Comparison of ENCODE assay signal across 14 cellular contexts in genomic region chr7:19772323-19772722, GRCh38. TPM values are rescaled to one million over a fixed set of nuclear protein-coding genes. Genes with fewer than 3 reads are reported as not detected.
DNase-seq lines count a peak whose midpoint lies in the region; ATAC-seq and TF ChIP-seq lines count a peak whose summit lies in the region.
"Had no signal": no experiment of that assay in that cellular context is flagged by ENCODE, and none has a peak within 500 bp of the region (broad histone marks: within the 10 kb centered on the region; RNA-seq: fewer than 3 reads in every experiment).

No MANE protein-coding gene starts in this region.

- H3K4me3 ChIP-seq in Caco-2 (ENCODE audit: low read depth, low read length), result peak overlapping the region; percentile 16; the same call in 1 of the 2 replicates
- no peak overlapping the region for H3K4me3 ChIP-seq in A673 (ENCODE audit: low read depth, low read length, poor library complexity, severe bottlenecking)
- H3K4me3 ChIP-seq in foreskin fibroblast (ENCODE audit: low read depth in 1 of 2, low read length in 2 of 2), result no peak overlapping the region

- H3K36me3 Mint-ChIP-seq in Caco-2 (ENCODE audit: insufficient read depth, unreplicated experiment) (no peaks in the 10 kb centered on the region), nephron progenitor cell (ENCODE audit: low read depth) (no peaks in the 10 kb centered on the region)
- H3K36me3 Mint-ChIP-seq in effector memory CD8-positive, alpha-beta T cell (ENCODE audit: insufficient read depth), result no peaks in the 10 kb centered on the region
- H3K36me3 Mint-ChIP-seq: activated CD8-positive, alpha-beta memory T cell treated with anti-CD3 and anti-CD28 coated beads, Interleukin-2, amount 10 ng/mL, durations not matched to agents 7 days and 5 days had no signal

- H3K27me3 Mint-ChIP-seq in Caco-2 (ENCODE audit: insufficient read depth, unreplicated experiment), result no peaks in the 10 kb centered on the region
- H3K27me3 Mint-ChIP-seq in effector memory CD8-positive, alpha-beta T cell, result peaks cover 28 to 34% of the 10 kb centered on the region in 2 donors
- H3K27me3 Mint-ChIP-seq in nephron progenitor cell (ENCODE audit: low read depth, poor library complexity), result peaks cover 22% of the 10 kb centered on the region

- H3K9me3 Mint-ChIP-seq in Caco-2 (ENCODE audit: unreplicated experiment) (no peaks in the 10 kb centered on the region), nephron progenitor cell (no peaks in the 10 kb centered on the region)
- H3K9me3 Mint-ChIP-seq in effector memory CD8-positive, alpha-beta T cell, result no peaks in the 10 kb centered on the region

- H3K4me3 Mint-ChIP-seq in Caco-2 (ENCODE audit: unreplicated experiment) (peak overlapping the region; percentile 73), nephron progenitor cell (peak overlapping the region; percentile 85)
- peak overlapping the region; percentile 37 to 61 for H3K4me3 Mint-ChIP-seq in effector memory CD8-positive, alpha-beta T cell
- H3K4me3 Mint-ChIP-seq: activated CD8-positive, alpha-beta memory T cell treated with anti-CD3 and anti-CD28 coated beads, Interleukin-2, amount 10 ng/mL, durations not matched to agents 7 days and 5 days had no signal

- H3K4me1 ChIP-seq in Caco-2, result no peaks in the 10 kb centered on the region
- H3K4me1 ChIP-seq in A673 (ENCODE audit: insufficient read depth, low read length, poor library complexity, severe bottlenecking), result no peaks in the 10 kb centered on the region

- TF ChIP-seq CTCF in Caco-2 (IDR thresholded peaks at IDR 0.05; ENCODE audit: insufficient read depth in 1 of 2, low read depth in 1 of 2, low read length in 1 of 2, severe bottlenecking in 1 of 2, unreplicated experiment in 1 of 2), result no peak
- no peak for TF ChIP-seq CTCF in nephron progenitor cell (IDR thresholded peaks at IDR 0.05)
- no peak for TF ChIP-seq CTCF in A673 (conservative IDR thresholded peaks at IDR 0.05; ENCODE audit: low read depth, low read length)
- TF ChIP-seq CTCF in foreskin fibroblast (IDR thresholded peaks at IDR 0.05; ENCODE audit: low read depth, low read length), result no peak

- H3K27me3 ChIP-seq in Caco-2 (replicated peaks; ENCODE audit: control insufficient read depth, insufficient read depth, low read length), result no peaks in the 10 kb centered on the region
- H3K27me3 ChIP-seq in A673 (replicated peaks; ENCODE audit: insufficient read depth, low read depth, low read length, poor library complexity), result peaks cover 68% of the 10 kb centered on the region

- ATAC-seq in effector memory CD8-positive, alpha-beta T cell (replicated peaks), result no peak
- ATAC-seq in HG02885 (IDR thresholded peaks at IDR 0.05; ENCODE audit: poor library complexity, unreplicated experiment), result no peak
- ATAC-seq: activated CD8-positive, alpha-beta memory T cell treated with anti-CD3 and anti-CD28 coated beads, Interleukin-2, amount 10 ng/mL, durations not matched to agents 7 days and 5 days; esophagus mucosa; left lobe of liver had no signal

- H3K9me3 ChIP-seq in Caco-2 (no peaks in the 10 kb centered on the region), A673 (ENCODE audit: low read depth, low read length, poor library complexity, severe bottlenecking) (no peaks in the 10 kb centered on the region)
- H3K9me3 ChIP-seq: sigmoid colon had no signal

- intact Hi-C loops in Caco-2 (cut with micrococcal nuclease; ENCODE audit: unreplicated experiment), result loop anchor here (5.0 kb wide), 1 partner anchor 200 kb away; no protein-coding TSS in a partner anchor
- intact Hi-C loops in A673 (cut with micrococcal nuclease; ENCODE audit: unreplicated experiment), result no loop called here

- no peaks in the 10 kb centered on the region for H3K36me3 ChIP-seq in Caco-2 (ENCODE audit: control insufficient read depth, insufficient read depth, low read length)
- H3K36me3 ChIP-seq in A673 (ENCODE audit: insufficient read depth, low read length, poor library complexity, severe bottlenecking), result no peaks in the 10 kb centered on the region
- H3K36me3 ChIP-seq: sigmoid colon had no signal

- POLR2A ChIA-PET in Caco-2 (lab: Charles Lee), result no interaction called here
- POLR2A ChIA-PET in A673 (lab: Charles Lee; ENCODE audit: low non-redundant PET), result no interaction called here

- CTCF ChIA-PET in Caco-2 (lab: Charles Lee) (no interaction called here), A673 (lab: Charles Lee) (no interaction called here)

- H3K4me1 Mint-ChIP-seq in Caco-2 (ENCODE audit: low read depth, unreplicated experiment) (no peaks in the 10 kb centered on the region), nephron progenitor cell (peaks cover 16% of the 10 kb centered on the region)
- peaks cover 12 to 15% of the 10 kb centered on the region in 2 donors for H3K4me1 Mint-ChIP-seq in effector memory CD8-positive, alpha-beta T cell (ENCODE audit: low read depth in 2 of 2)

- H3K27ac Mint-ChIP-seq in Caco-2 (ENCODE audit: unreplicated experiment) (no peak overlapping the region), nephron progenitor cell (no peak overlapping the region)
- no peak overlapping the region for H3K27ac Mint-ChIP-seq in effector memory CD8-positive, alpha-beta T cell
- H3K27ac Mint-ChIP-seq: activated CD8-positive, alpha-beta memory T cell treated with anti-CD3 and anti-CD28 coated beads, Interleukin-2, amount 10 ng/mL, durations not matched to agents 7 days and 5 days had no signal

- H3K27ac ChIP-seq in A673 (ENCODE audit: low read depth, low read length, poor library complexity, severe bottlenecking), result no peak overlapping the region
- H3K27ac ChIP-seq: KMS-11, sigmoid colon had no signal

- DNase-seq in Caco-2, result no peak
- peak; percentile 40 for DNase-seq in NCI-H1105 treated with DMSO at 0.1 percent for 48 hours (lab: John Stamatoyannopoulos, UW)
- no peak for DNase-seq in effector memory CD8-positive, alpha-beta T cell
- DNase-seq in nephron progenitor cell, result peak; percentile 33
- no peak for DNase-seq in A673 (ENCODE audit: low spot score)
- no peak for DNase-seq in NCI-H2107 (lab: John Stamatoyannopoulos, UW)
- DNase-seq in foreskin fibroblast, result no peak
- DNase-seq: activated CD8-positive, alpha-beta memory T cell treated with anti-CD3 and anti-CD28 coated beads, Interleukin-2, amount 10 ng/mL, durations not matched to agents 7 days and 5 days; sigmoid colon had no signal

- no TSS peak for BruUV-seq in Caco-2 (replicated peaks; lab: Mats Ljungman, UMichigan)
- BruUV-seq in A673 (replicated peaks; lab: Mats Ljungman, UMichigan), result no TSS peak

RNA-seq across cellular contexts. Expression of gene TMEM196, which starts 1.1 kb away (rescaled TPM):
- not detected in 2 replicates for total RNA-seq in Caco-2 (2022)
- total RNA-seq in A673 (2021), result not detected in 2 replicates
- total RNA-seq: activated CD8-positive, alpha-beta memory T cell treated with anti-CD3 and anti-CD28 coated beads, Interleukin-2, amount 10 ng/mL, durations not matched to agents 7 days and 5 days; esophagus mucosa; left lobe of liver; T-helper 1 cell treated with Interleukin-12 subunit alpha and Interleukin-12 subunit beta and Interleukin-4 antibody, amounts not matched to agents 30 ng/mL and 1 ng/mL, for 36 hours had no signal

Comparison
In these comparisons a context has a peak if more than half of its experiments do, and no peak if none do; other contexts are left out.
1. DNase-seq: peak in NCI-H1105 treated with DMSO at 0.1 percent for 48 hours (single experiment) and nephron progenitor cell (single experiment); none in Caco-2 (0 of 2), effector memory CD8-positive, alpha-beta T cell (0 of 3), A673 (single experiment), NCI-H2107 (single experiment) and foreskin fibroblast (0 of 2).
2. Peak in every context shown above with its lines, with median percentiles within 50 percentile points of each other: H3K4me3 Mint-ChIP-seq.